ENCODE assay signal across 15 cellular contexts in the genomic region with DNA sequence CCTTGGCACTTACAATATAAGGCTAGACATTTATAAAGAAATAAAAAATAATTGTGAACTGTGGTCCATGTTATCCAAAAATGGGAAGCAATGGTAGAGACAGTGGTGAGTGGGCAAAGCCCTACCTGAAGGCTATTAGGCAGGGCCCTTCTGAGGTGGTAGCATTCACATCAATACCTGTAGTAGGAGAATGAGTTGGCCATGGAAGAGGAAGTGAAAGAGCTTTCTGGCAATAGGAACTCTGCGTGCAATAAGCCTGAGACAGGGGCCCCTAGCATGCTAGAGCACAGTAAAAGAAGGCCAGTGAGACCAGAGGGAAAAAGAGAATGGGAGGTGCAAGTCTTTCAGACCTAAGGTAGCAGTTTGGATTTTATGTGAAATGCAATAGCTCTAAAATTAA.
DNase-seq lines count a peak whose midpoint lies in the region; ATAC-seq lines count a peak whose summit lies in the region.
"Had no signal": no experiment of that assay in that cellular context is flagged by ENCODE, and none has a peak within 500 bp of the region (broad histone marks: within the 10 kb centered on the region; RNA-seq: fewer than 3 reads in every experiment).

No MANE protein-coding gene starts in this region.

- no peaks in the 10 kb centered on the region for H3K27me3 Mint-ChIP-seq in activated naive CD4-positive, alpha-beta T cell treated with anti-CD3 and anti-CD28 coated beads for 36 hours (ENCODE audit: low read depth)
- no peaks in the 10 kb centered on the region for H3K27me3 Mint-ChIP-seq in effector memory CD8-positive, alpha-beta T cell
- H3K27me3 Mint-ChIP-seq: B cell, T-cell had no signal

- H3K9me3 Mint-ChIP-seq in activated naive CD4-positive, alpha-beta T cell treated with anti-CD3 and anti-CD28 coated beads for 36 hours: no peaks in the 10 kb centered on the region
- H3K9me3 Mint-ChIP-seq in effector memory CD8-positive, alpha-beta T cell: peaks cover 11 to 13% of the 10 kb centered on the region in 2 donors
- H3K9me3 Mint-ChIP-seq: neural crest cell, T-cell had no signal

- DNase-seq in NOMO-1 treated with DMSO at 0.1 percent for 48 hours (lab: John Stamatoyannopoulos, UW; ENCODE audit: unreplicated experiment): peak; percentile 39
- no peak for DNase-seq in activated naive CD4-positive, alpha-beta T cell treated with anti-CD3 and anti-CD28 coated beads for 36 hours
- no peak for DNase-seq in effector memory CD8-positive, alpha-beta T cell
- DNase-seq in epidermal melanocyte (ENCODE audit: insufficient read length, low spot score): no peak
- DNase-seq in NCI-H2227 (lab: John Stamatoyannopoulos, UW; ENCODE audit: unreplicated experiment): no peak
- DNase-seq: activated gamma-delta T cell treated with Interleukin-2 at 50 U/mL for 16 hours, H7, NCI-H526, T-cell had no signal

- no peaks in the 10 kb centered on the region for H3K36me3 Mint-ChIP-seq in activated naive CD4-positive, alpha-beta T cell treated with anti-CD3 and anti-CD28 coated beads for 36 hours (ENCODE audit: low read depth)
- no peaks in the 10 kb centered on the region for H3K36me3 Mint-ChIP-seq in effector memory CD8-positive, alpha-beta T cell (ENCODE audit: insufficient read depth)
- H3K36me3 Mint-ChIP-seq: stimulated activated effector memory CD8-positive, alpha-beta T cell treated with anti-CD3 and anti-CD28 coated beads, Interleukin-12 subunit alpha, Interleukin-12 subunit beta, amount 100 ng/mL, for 72 hours; T-cell had no signal

- H3K4me3 Mint-ChIP-seq in activated naive CD4-positive, alpha-beta T cell treated with anti-CD3 and anti-CD28 coated beads for 36 hours: no peak overlapping the region
- no peak overlapping the region for H3K4me3 Mint-ChIP-seq in effector memory CD8-positive, alpha-beta T cell
- H3K4me3 Mint-ChIP-seq: B cell; neural crest cell; stimulated activated effector memory CD8-positive, alpha-beta T cell treated with anti-CD3 and anti-CD28 coated beads, Interleukin-12 subunit alpha, Interleukin-12 subunit beta, amount 100 ng/mL, for 72 hours; T-cell had no signal

- ATAC-seq in GM18867 (IDR thresholded peaks at IDR 0.05; ENCODE audit: unreplicated experiment) (peak; percentile 84), GM21515 (IDR thresholded peaks at IDR 0.05; ENCODE audit: unreplicated experiment) (peak; percentile 88), HG03066 (IDR thresholded peaks at IDR 0.05; ENCODE audit: low read depth, unreplicated experiment) (peak; percentile 88)
- no peak for ATAC-seq in effector memory CD8-positive, alpha-beta T cell (replicated peaks)
- ATAC-seq: stimulated activated effector memory CD8-positive, alpha-beta T cell treated with anti-CD3 and anti-CD28 coated beads, Interleukin-12 subunit alpha, Interleukin-12 subunit beta, amount 100 ng/mL, for 72 hours; T-cell had no signal

- intact Hi-C loops in activated naive CD4-positive, alpha-beta T cell treated with anti-CD3 and anti-CD28 coated beads for 36 hours (cut with micrococcal nuclease): no loop called here

- H3K4me1 Mint-ChIP-seq in activated naive CD4-positive, alpha-beta T cell treated with anti-CD3 and anti-CD28 coated beads for 36 hours (ENCODE audit: low read depth): no peaks in the 10 kb centered on the region
- H3K4me1 Mint-ChIP-seq in effector memory CD8-positive, alpha-beta T cell (ENCODE audit: low read depth in 2 of 2): no peaks in the 10 kb centered on the region
- H3K4me1 Mint-ChIP-seq: B cell; neural crest cell; stimulated activated effector memory CD8-positive, alpha-beta T cell treated with anti-CD3 and anti-CD28 coated beads, Interleukin-12 subunit alpha, Interleukin-12 subunit beta, amount 100 ng/mL, for 72 hours; T-cell had no signal

- CTCF ChIA-PET in activated naive CD4-positive, alpha-beta T cell treated with anti-CD3 and anti-CD28 coated beads for 36 hours (lab: Charles Lee): interaction anchor here (0.7 kb wide), 1 partner anchor 48 kb away, joined by 3 read pairs; no protein-coding TSS in a partner anchor

- H3K27ac Mint-ChIP-seq in activated naive CD4-positive, alpha-beta T cell treated with anti-CD3 and anti-CD28 coated beads for 36 hours: no peak overlapping the region
- H3K27ac Mint-ChIP-seq in effector memory CD8-positive, alpha-beta T cell: no peak overlapping the region
- H3K27ac Mint-ChIP-seq: B cell; stimulated activated effector memory CD8-positive, alpha-beta T cell treated with anti-CD3 and anti-CD28 coated beads, Interleukin-12 subunit alpha, Interleukin-12 subunit beta, amount 100 ng/mL, for 72 hours; T-cell had no signal
